30 cellular contexts compared by ENCODE assay signal in genomic region chr5:151688406-151688805, GRCh38. TPM values are rescaled to one million over a fixed set of nuclear protein-coding genes. Genes with fewer than 3 reads are reported as not detected.
DNase-seq lines count a peak whose midpoint lies in the region; ATAC-seq and TF ChIP-seq lines count a peak whose summit lies in the region.
"Had no signal": no experiment of that assay in that cellular context is flagged by ENCODE, and none has a peak within 500 bp of the region (broad histone marks: within the 10 kb centered on the region; RNA-seq: fewer than 3 reads in every experiment).

No MANE protein-coding gene starts in this region.

- peaks cover 1% of the 10 kb centered on the region for H3K36me3 Mint-ChIP-seq in WTC11
- H3K36me3 Mint-ChIP-seq: activated CD4-positive, alpha-beta memory T cell treated with anti-CD3 and anti-CD28 coated beads for 36 hours; natural killer cell treated with Interleukin-12 subunit alpha and Interleukin-12 subunit beta and Interleukin-15 and Interleukin-18, amount 100 ng/mL, for 72 hours had no signal

- CTCF ChIA-PET in WTC11 (lab: Charles Lee): no interaction called here

- H3K9me3 ChIP-seq in left ventricle myocardium inferior (replicated peaks): no peaks in the 10 kb centered on the region
- no peaks in the 10 kb centered on the region for H3K9me3 ChIP-seq in uterus
- H3K9me3 ChIP-seq: esophagus squamous epithelium, ovary had no signal

- H3K27ac ChIP-seq in left ventricle myocardium inferior (replicated peaks): peak overlapping the region; percentile 93
- peak overlapping the region; percentile 88 to 100 for H3K27ac ChIP-seq in uterus
- H3K27ac ChIP-seq: C4-2B, foreskin keratinocyte, SK-N-MC had no signal

- H3K4me1 ChIP-seq in left ventricle myocardium inferior (peaks cover 37% of the 10 kb centered on the region), uterus (peaks cover 4 to 10% of the 10 kb centered on the region in 2 donors)

- H3K27me3 ChIP-seq in left ventricle myocardium inferior (ENCODE audit: low read depth) (no peaks in the 10 kb centered on the region), uterus (no peaks in the 10 kb centered on the region)
- H3K27me3 ChIP-seq: esophagus squamous epithelium, foreskin keratinocyte, ovary had no signal

- TF ChIP-seq CTCF in left ventricle myocardium inferior (IDR thresholded peaks at IDR 0.05; ENCODE audit: borderline replicate concordance) (no peak), uterus (IDR thresholded peaks at IDR 0.05) (no peak), WTC11 (IDR thresholded peaks at IDR 0.05) (no peak)

- H3K27me3 Mint-ChIP-seq in WTC11 (ENCODE audit: low read depth): no peaks in the 10 kb centered on the region

- POLR2A ChIA-PET in WTC11 (lab: Charles Lee): interaction anchor here (2.3 kb wide), 1 partner anchor 8 kb away, joined by 15 read pairs; no protein-coding TSS in a partner anchor

- intact Hi-C loops in left ventricle myocardium inferior (cut with micrococcal nuclease): no loop called here
- intact Hi-C loops in cardiac septum (cut with DNase I): no loop called here
- intact Hi-C loops in sciatic nerve (cut with DNase I): no loop called here
- intact Hi-C loops in uterus (cut with DNase I; ENCODE audit: low total_unique reads): no loop called here

- no peak overlapping the region for H3K4me3 ChIP-seq in left ventricle myocardium inferior
- no peak overlapping the region for H3K4me3 ChIP-seq in uterus
- H3K4me3 ChIP-seq: esophagus squamous epithelium, ovary, SK-N-MC had no signal

- no peaks in the 10 kb centered on the region for H3K36me3 ChIP-seq in left ventricle myocardium inferior
- no peaks in the 10 kb centered on the region for H3K36me3 ChIP-seq in uterus
- H3K36me3 ChIP-seq: esophagus squamous epithelium, ovary had no signal

- no peak overlapping the region for H3K4me3 Mint-ChIP-seq in WTC11
- H3K4me3 Mint-ChIP-seq: activated CD4-positive, alpha-beta memory T cell treated with anti-CD3 and anti-CD28 coated beads for 36 hours; activated T-cell treated with anti-CD3 and anti-CD28 coated beads, Interleukin-2, amount 50 U/mL, for 72 hours; central memory CD8-positive, alpha-beta T cell; natural killer cell treated with Interleukin-12 subunit alpha and Interleukin-12 subunit beta and Interleukin-15 and Interleukin-18, amount 100 ng/mL, for 72 hours; T-helper 1 cell treated with Interleukin-12 subunit alpha and Interleukin-12 subunit beta and Interleukin-4 antibody, amounts not matched to agents 30 μg/mL and 1 μg/mL, for 36 hours; type B pancreatic cell had no signal

- no peak for ATAC-seq in sciatic nerve
- ATAC-seq in WTC11: no peak
- ATAC-seq: activated CD4-positive, CD25-positive, alpha-beta regulatory T cell treated with anti-CD3 and anti-CD28 coated beads, Interleukin-2, amount 50 U/mL, for 24 hours; activated T-cell treated with anti-CD3 and anti-CD28 coated beads, Interleukin-2, amount 50 U/mL, for 72 hours; foreskin keratinocyte; natural killer cell treated with Interleukin-12 subunit alpha and Interleukin-12 subunit beta and Interleukin-15 and Interleukin-18, amount 100 ng/mL, for 72 hours had no signal

- no peak for TF ChIP-seq POLR2A in uterus (IDR thresholded peaks at IDR 0.05)

- DNase-seq in left ventricle myocardium inferior (no peak), cardiac septum (ENCODE audit: low spot score) (no peak), islet precursor cell (peak; percentile 25), sciatic nerve (ENCODE audit: low spot score) (peak; percentile 27), uterus (peak in 1 of 2 donors; percentile 8), mucosa of gallbladder (ENCODE audit: low spot score) (no peak), WTC11 (ENCODE audit: low spot score) (no peak), COR-L47 (lab: John Stamatoyannopoulos, UW) (no peak)
- DNase-seq: 8988T; activated CD4-positive, alpha-beta memory T cell treated with anti-CD3 and anti-CD28 coated beads for 36 hours; activated T-cell treated with anti-CD3 and anti-CD28 coated beads, Interleukin-2, amount 50 U/mL, for 72 hours; dermis blood vessel endothelial cell; esophagus squamous epithelium; foreskin keratinocyte; GOT3; kidney; NCI-H1092 treated with DMSO at 0.1 percent for 48 hours; NCI-H187; NCI-H2171 treated with DMSO at 0.1 percent for 48 hours; NCI-H510A treated with DMSO at 0.1 percent for 48 hours; ovary; stimulated activated CD4-positive, alpha-beta T cell treated with anti-CD3 and anti-CD28 coated beads, Interleukin-2, amount 100 ng/mL, for 48 hours had no signal

- peaks cover 37% of the 10 kb centered on the region for H3K4me1 Mint-ChIP-seq in WTC11

- H3K27ac Mint-ChIP-seq in WTC11: no peak overlapping the region
- H3K27ac Mint-ChIP-seq: activated CD4-positive, alpha-beta memory T cell treated with anti-CD3 and anti-CD28 coated beads for 36 hours; activated T-cell treated with anti-CD3 and anti-CD28 coated beads, Interleukin-2, amount 50 U/mL, for 72 hours; natural killer cell treated with Interleukin-12 subunit alpha and Interleukin-12 subunit beta and Interleukin-15 and Interleukin-18, amount 100 ng/mL, for 72 hours; T-helper 1 cell treated with Interleukin-12 subunit alpha and Interleukin-12 subunit beta and Interleukin-4 antibody, amounts not matched to agents 30 μg/mL and 1 μg/mL, for 36 hours; type B pancreatic cell had no signal

- H3K9me3 Mint-ChIP-seq in WTC11: no peaks in the 10 kb centered on the region
- H3K9me3 Mint-ChIP-seq: activated CD4-positive, alpha-beta memory T cell treated with anti-CD3 and anti-CD28 coated beads for 36 hours; activated T-cell treated with anti-CD3 and anti-CD28 coated beads, Interleukin-2, amount 50 U/mL, for 72 hours; central memory CD8-positive, alpha-beta T cell; natural killer cell treated with Interleukin-12 subunit alpha and Interleukin-12 subunit beta and Interleukin-15 and Interleukin-18, amount 100 ng/mL, for 72 hours; T-helper 1 cell treated with Interleukin-12 subunit alpha and Interleukin-12 subunit beta and Interleukin-4 antibody, amounts not matched to agents 30 μg/mL and 1 μg/mL, for 36 hours; type B pancreatic cell had no signal

TF ChIP-seq in WTC11, 78 proteins besides CTCF, POLR2A, EP300 and RAD21:
- TF ChIP-seq PRRX2 (CRISPR knock-in tag; IDR thresholded peaks at IDR 0.05) (no peak), OVOL2 (CRISPR knock-in tag; IDR thresholded peaks at IDR 0.05; ENCODE audit: borderline replicate concordance) (no peak), MYBL2 (CRISPR knock-in tag; IDR thresholded peaks at IDR 0.05) (no peak), ZNF317 (CRISPR knock-in tag; IDR thresholded peaks at IDR 0.05; ENCODE audit: borderline replicate concordance, low read depth) (no peak), ZNF263 (CRISPR knock-in tag; IDR thresholded peaks at IDR 0.05; ENCODE audit: low read depth) (no peak), ZNF138 (CRISPR knock-in tag; conservative IDR thresholded peaks at IDR 0.05) (no peak), IRF1 (CRISPR knock-in tag; IDR thresholded peaks at IDR 0.05) (no peak), TEAD1 (CRISPR knock-in tag; IDR thresholded peaks at IDR 0.05) (no peak), ZNF219 (CRISPR knock-in tag; IDR thresholded peaks at IDR 0.05; ENCODE audit: borderline replicate concordance) (no peak)
- TF ChIP-seq, protein P1, sequence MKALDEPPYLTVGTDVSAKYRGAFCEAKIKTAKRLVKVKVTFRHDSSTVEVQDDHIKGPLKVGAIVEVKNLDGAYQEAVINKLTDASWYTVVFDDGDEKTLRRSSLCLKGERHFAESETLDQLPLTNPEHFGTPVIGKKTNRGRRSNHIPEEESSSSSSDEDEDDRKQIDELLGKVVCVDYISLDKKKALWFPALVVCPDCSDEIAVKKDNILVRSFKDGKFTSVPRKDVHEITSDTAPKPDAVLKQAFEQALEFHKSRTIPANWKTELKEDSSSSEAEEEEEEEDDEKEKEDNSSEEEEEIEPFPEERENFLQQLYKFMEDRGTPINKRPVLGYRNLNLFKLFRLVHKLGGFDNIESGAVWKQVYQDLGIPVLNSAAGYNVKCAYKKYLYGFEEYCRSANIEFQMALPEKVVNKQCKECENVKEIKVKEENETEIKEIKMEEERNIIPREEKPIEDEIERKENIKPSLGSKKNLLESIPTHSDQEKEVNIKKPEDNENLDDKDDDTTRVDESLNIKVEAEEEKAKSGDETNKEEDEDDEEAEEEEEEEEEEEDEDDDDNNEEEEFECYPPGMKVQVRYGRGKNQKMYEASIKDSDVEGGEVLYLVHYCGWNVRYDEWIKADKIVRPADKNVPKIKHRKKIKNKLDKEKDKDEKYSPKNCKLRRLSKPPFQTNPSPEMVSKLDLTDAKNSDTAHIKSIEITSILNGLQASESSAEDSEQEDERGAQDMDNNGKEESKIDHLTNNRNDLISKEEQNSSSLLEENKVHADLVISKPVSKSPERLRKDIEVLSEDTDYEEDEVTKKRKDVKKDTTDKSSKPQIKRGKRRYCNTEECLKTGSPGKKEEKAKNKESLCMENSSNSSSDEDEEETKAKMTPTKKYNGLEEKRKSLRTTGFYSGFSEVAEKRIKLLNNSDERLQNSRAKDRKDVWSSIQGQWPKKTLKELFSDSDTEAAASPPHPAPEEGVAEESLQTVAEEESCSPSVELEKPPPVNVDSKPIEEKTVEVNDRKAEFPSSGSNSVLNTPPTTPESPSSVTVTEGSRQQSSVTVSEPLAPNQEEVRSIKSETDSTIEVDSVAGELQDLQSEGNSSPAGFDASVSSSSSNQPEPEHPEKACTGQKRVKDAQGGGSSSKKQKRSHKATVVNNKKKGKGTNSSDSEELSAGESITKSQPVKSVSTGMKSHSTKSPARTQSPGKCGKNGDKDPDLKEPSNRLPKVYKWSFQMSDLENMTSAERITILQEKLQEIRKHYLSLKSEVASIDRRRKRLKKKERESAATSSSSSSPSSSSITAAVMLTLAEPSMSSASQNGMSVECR (CRISPR knock-in tag; IDR thresholded peaks at IDR 0.05; ENCODE audit: borderline replicate concordance): no peak

RNA-seq across cellular contexts. Expression of gene SPARC, which starts 1.7 kb away (rescaled TPM):
- total RNA-seq in left ventricle myocardium inferior (477 TPM), cardiac septum (539 TPM), sciatic nerve (3,484 TPM), uterus (1,000 to 10,000 TPM in 1 of 4 donors, 100 to 1,000 TPM in 3; 341 to 2,293 (median 751) TPM), mucosa of gallbladder (985 TPM), WTC11 (2021) (357 to 418 TPM (median 358 TPM) in 3 replicates)
- total RNA-seq: activated CD4-positive, alpha-beta memory T cell treated with anti-CD3 and anti-CD28 coated beads for 36 hours; activated T-cell treated with anti-CD3 and anti-CD28 coated beads, Interleukin-2, amount 50 U/mL, for 72 hours; HT-29; natural killer cell treated with Interleukin-12 subunit alpha and Interleukin-12 subunit beta and Interleukin-15 and Interleukin-18, amount 100 ng/mL, for 72 hours had no signal

Comparison
In these comparisons a context has a peak if more than half of its experiments do, and no peak if none do; other contexts are left out.
1. DNase-seq: peak in islet precursor cell (single experiment) and sciatic nerve (single experiment); none in left ventricle myocardium inferior (single experiment), cardiac septum (single experiment), mucosa of gallbladder (single experiment), WTC11 (single experiment) and COR-L47 (single experiment).